ENCODE assay signal across 25 cellular contexts in the genomic region with DNA sequence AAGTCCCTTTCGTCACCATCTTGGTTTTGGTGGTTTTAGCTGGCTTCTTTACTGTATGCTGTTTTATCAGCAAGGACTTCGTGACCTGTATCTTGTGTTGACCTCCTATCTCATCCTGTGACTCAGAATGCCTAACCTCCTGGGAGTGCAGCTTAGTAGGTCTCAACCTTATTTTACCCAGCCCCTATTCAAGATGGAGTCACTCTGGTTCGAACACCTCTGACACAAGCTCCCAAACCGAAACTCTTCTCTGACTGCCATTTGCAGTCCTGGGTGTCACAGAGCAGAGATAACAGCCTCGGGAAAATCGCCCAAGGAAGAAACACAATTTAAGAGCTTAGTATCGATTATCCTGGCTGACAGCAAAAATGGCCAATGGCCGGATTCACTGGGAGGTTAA. TPM values are rescaled to one million over a fixed set of nuclear protein-coding genes. Genes with fewer than 3 reads are reported as not detected.
DNase-seq lines count a peak whose midpoint lies in the region; ATAC-seq, FAIRE-seq and TF ChIP-seq lines count a peak whose summit lies in the region.
"Had no signal": no experiment of that assay in that cellular context is flagged by ENCODE, and none has a peak within 500 bp of the region (broad histone marks: within the 10 kb centered on the region; RNA-seq: fewer than 3 reads in every experiment).

No MANE protein-coding gene starts in this region.

- no peak overlapping the region for H3K23ac ChIP-seq in H9 (ENCODE audit: insufficient read length, low read depth, low read length)

- H3K27ac ChIP-seq in H9 (ENCODE audit: insufficient read length, low read depth, low read length) (no peak overlapping the region), K562 (ENCODE audit: extremely low read depth, low read depth, low read length) (no peak overlapping the region), stomach (no peak overlapping the region)
- H3K27ac ChIP-seq: A549; BLaER1 treated with 17β-estradiol and CSF1 and Interleukin-3, amounts not matched to agents 10 nM and 100 nM; GM23248 had no signal

- H3K4me2 ChIP-seq in H9 (ENCODE audit: insufficient read depth, insufficient read length, low read length): no peak overlapping the region
- no peak overlapping the region for H3K4me2 ChIP-seq in K562 (ENCODE audit: insufficient read depth, low read length)
- H3K4me2 ChIP-seq: A549; BLaER1 treated with 17β-estradiol and CSF1 and Interleukin-3, amounts not matched to agents 10 nM and 100 nM had no signal

- H3K4me1 ChIP-seq in H9 (ENCODE audit: insufficient read depth, low read length) (no peaks in the 10 kb centered on the region; the same call in 1 of the 2 replicates), K562 (replicated peaks in 1 of 2; ENCODE audit: control insufficient read depth in 2 of 2, insufficient read depth in 2 of 2, low read length in 2 of 2) (no peaks in the 10 kb centered on the region), stomach (no peaks in the 10 kb centered on the region)
- H3K4me1 ChIP-seq: A549; BE2C; BLaER1 treated with 17β-estradiol and CSF1 and Interleukin-3, amounts not matched to agents 10 nM and 100 nM; HAP-1 had no signal

- no peak overlapping the region for H2AFZ ChIP-seq in H9 (ENCODE audit: low read length)
- no peak overlapping the region for H2AFZ ChIP-seq in K562 (ENCODE audit: low read depth, low read length)
- H2AFZ ChIP-seq: GM23248 had no signal

- no peaks in the 10 kb centered on the region for H3K36me3 Mint-ChIP-seq in H9 (ENCODE audit: insufficient read depth in 1 of 3, low read depth in 3 of 3)
- H3K36me3 Mint-ChIP-seq: CD14-positive monocyte had no signal

- no peak overlapping the region for H4K8ac ChIP-seq in H9 (replicated peaks; ENCODE audit: insufficient read length, low read depth, low read length)

- no peak for TF ChIP-seq RAD21 in K562 (CRISPR knock-in tag; conservative IDR thresholded peaks at IDR 0.05 in 1 of 2, IDR thresholded peaks at IDR 0.05 in 1 of 2)

- POLR2A ChIA-PET in K562 (lab: Yijun Ruan, JAX): interaction anchor here (0.6 to 1.0 kb wide), 2 partner anchors 117 to 947 kb away, joined by 3 read pairs; no protein-coding TSS in a partner anchor

- TF ChIP-seq CTCF in H9 (conservative IDR thresholded peaks at IDR 0.05): no peak
- TF ChIP-seq CTCF in K562 (IDR thresholded peaks at IDR 0.05 in 2 of 3, conservative IDR thresholded peaks at IDR 0.05 in 1 of 3; ENCODE audit: insufficient read depth in 2 of 3, low read depth in 1 of 3, low read length in 3 of 3): no peak
- no peak for TF ChIP-seq CTCF in stomach (IDR thresholded peaks at IDR 0.05)

- TF ChIP-seq EP300 in K562 (IDR thresholded peaks at IDR 0.05; ENCODE audit: low read length) (no peak), stomach (IDR thresholded peaks at IDR 0.05) (no peak)

- H3K36me3 ChIP-seq in K562 (ENCODE audit: control insufficient read depth, insufficient read depth, low read length) (no peaks in the 10 kb centered on the region), stomach (no peaks in the 10 kb centered on the region)
- H3K36me3 ChIP-seq: BE2C; BLaER1 treated with 17β-estradiol and CSF1 and Interleukin-3, amounts not matched to agents 10 nM and 100 nM; HAP-1 had no signal

- no peak overlapping the region for H3K4ac ChIP-seq in H9 (ENCODE audit: low read depth, low read length)

- no peak for ATAC-seq in K562
- ATAC-seq: A549 had no signal

- no peak overlapping the region for H3K18ac ChIP-seq in H9 (ENCODE audit: insufficient read length, low read depth, low read length)

- H4K5ac ChIP-seq in H9 (ENCODE audit: insufficient read length, low read depth, low read length): no peak overlapping the region

- H3K79me2 ChIP-seq in H9 (ENCODE audit: insufficient read depth, low read length): no peaks in the 10 kb centered on the region
- H3K79me2 ChIP-seq in K562 (ENCODE audit: control insufficient read depth, insufficient read depth, low read length): no peaks in the 10 kb centered on the region

- no peaks in the 10 kb centered on the region for H3K79me1 ChIP-seq in H9 (ENCODE audit: insufficient read depth, low read depth, low read length, poor library complexity, severe bottlenecking)

- no peak overlapping the region for H3K4me3 Mint-ChIP-seq in H9
- H3K4me3 Mint-ChIP-seq: CD14-positive monocyte; CD4-positive, alpha-beta T cell; CD8-positive, alpha-beta memory T cell had no signal

- H3K9me1 ChIP-seq in K562 (ENCODE audit: control insufficient read depth, insufficient read depth, low read length): no peaks in the 10 kb centered on the region

- no peak overlapping the region for H2BK120ac ChIP-seq in H9 (ENCODE audit: low read depth, low read length, poor library complexity, severe bottlenecking)

- no CpG with 5 or more reads among the region's 8 CpGs for WGBS in H9 (ENCODE audit: extremely low coverage, insufficient read length, low lambda C conversion rate)
- WGBS in K562 (ENCODE audit: insufficient coverage, low coverage, missing lambda C conversion rate): 1% methylated on average over 8 of the region's 8 CpGs
- WGBS in stomach, 5 donors: 49 to 78% (median 57%) methylated on average over 8 of the region's 8 CpGs

- in situ Hi-C loops in K562 (cut with MboI): no loop called here

- H2BK15ac ChIP-seq in H9 (ENCODE audit: low read depth, low read length): no peak overlapping the region

- no peaks in the 10 kb centered on the region for H3K23me2 ChIP-seq in H9 (ENCODE audit: insufficient read length, low read depth, low read length, poor library complexity, severe bottlenecking)

- H2AK5ac ChIP-seq in H9 (ENCODE audit: insufficient read length, low read length): no peak overlapping the region

- H3K4me3 ChIP-seq in K562: no peak overlapping the region
- no peak overlapping the region for H3K4me3 ChIP-seq in stomach
- H3K4me3 ChIP-seq: A549; BLaER1 treated with 17β-estradiol and CSF1 and Interleukin-3, amounts not matched to agents 10 nM and 100 nM; GM23248; HAP-1 had no signal

- no peak overlapping the region for H3K56ac ChIP-seq in H9 (ENCODE audit: insufficient read length, low read depth, low read length)

- H4K20me1 ChIP-seq in H9 (ENCODE audit: control insufficient read depth, insufficient read depth, insufficient read length) (no peaks in the 10 kb centered on the region), K562 (replicated peaks; ENCODE audit: control insufficient read depth, insufficient read depth, low read length) (no peaks in the 10 kb centered on the region)
- H4K20me1 ChIP-seq: BLaER1 treated with 17β-estradiol and CSF1 and Interleukin-3, amounts not matched to agents 10 nM and 100 nM had no signal

- DNase-seq in ELF-1 (ENCODE audit: low read depth, low spot score) (peak; percentile 71), H9 (no peak), K562 (ENCODE audit: extremely low read depth in 1 of 4, low spot score in 3 of 4) (no peak), GM12892 (ENCODE audit: insufficient read length) (no peak), stomach (no peak)
- DNase-seq in activated T-cell treated with anti-CD3 and anti-CD28 coated beads, Interleukin-2, amount 50 U/mL, for 48 hours: no peak
- DNase-seq: 8988T; ACHN; AML-193; BE2C; CD4-positive, alpha-beta T cell; CD8-positive, alpha-beta memory T cell; DMS 273 treated with DMSO at 0.1 percent for 48 hours; DMS79; EL; GF-D8; GM23248 had no signal

- H3K14ac ChIP-seq in H9 (ENCODE audit: insufficient read depth, low read length): no peak overlapping the region

- H3T11ph ChIP-seq in H9 (ENCODE audit: low read length): no peak overlapping the region

- FAIRE-seq in K562 (lab: Jason Lieb, UNC) (no peak), GM12892 (lab: Jason Lieb, UNC) (no peak)
- FAIRE-seq: D721Med, GM19239 had no signal

- H3K4me1 Mint-ChIP-seq in H9: peaks cover 9 to 12% of the 10 kb centered on the region in 2 experiments; a peak in 3 of 4 replicates
- H3K4me1 Mint-ChIP-seq: CD14-positive monocyte; CD8-positive, alpha-beta memory T cell had no signal

- peaks cover 7% of the 10 kb centered on the region for H3K27me3 Mint-ChIP-seq in H9 (ENCODE audit: low read depth)

- no peak for TF ChIP-seq POLR2A in K562 (conservative IDR thresholded peaks at IDR 0.05)
- TF ChIP-seq POLR2A in GM12892 (IDR thresholded peaks at IDR 0.05; ENCODE audit: low read depth, low read length): no peak
- no peak for TF ChIP-seq POLR2A in stomach (IDR thresholded peaks at IDR 0.05)

- no peaks in the 10 kb centered on the region for H3K9me3 ChIP-seq in H9 (ENCODE audit: control insufficient read depth, low read depth, low read length)
- no peaks in the 10 kb centered on the region for H3K9me3 ChIP-seq in K562 (replicated peaks; ENCODE audit: control insufficient read depth, insufficient read depth, low read depth, low read length)
- no peaks in the 10 kb centered on the region for H3K9me3 ChIP-seq in stomach
- H3K9me3 ChIP-seq: A549; BLaER1 treated with 17β-estradiol and CSF1 and Interleukin-3, amounts not matched to agents 10 nM and 100 nM; HAP-1 had no signal

- no peak overlapping the region for H2BK12ac ChIP-seq in H9 (ENCODE audit: insufficient read length, low read depth, low read length)

- H2BK5ac ChIP-seq in H9 (ENCODE audit: insufficient read length, low read length): no peak overlapping the region

- no peaks in the 10 kb centered on the region; a peak in 1 of 5 replicates for H3K9me3 Mint-ChIP-seq in H9
- H3K9me3 Mint-ChIP-seq: CD4-positive, alpha-beta T cell; CD8-positive, alpha-beta memory T cell had no signal

- CTCF ChIA-PET in K562 (lab: Yijun Ruan, JAX; ENCODE audit: low intra/inter-chr PET ratio): no interaction called here

- no peaks in the 10 kb centered on the region for H3K27me3 ChIP-seq in H9 (ENCODE audit: insufficient read depth, low read length)
- H3K27me3 ChIP-seq in K562 (ENCODE audit: control insufficient read depth in 2 of 2, insufficient read depth in 2 of 2, low read length in 2 of 2): peaks cover 0 to 4% of the 10 kb centered on the region in 2 experiments; a peak in 1 of 5 replicates
- H3K27me3 ChIP-seq in stomach: peaks cover 0 to 38% (median 0%) of the 10 kb centered on the region in 3 donors
- H3K27me3 ChIP-seq: BE2C; BLaER1 treated with 17β-estradiol and CSF1 and Interleukin-3, amounts not matched to agents 10 nM and 100 nM had no signal

- no peak overlapping the region for H2BK20ac ChIP-seq in H9 (ENCODE audit: low read depth, low read length, poor library complexity, severe bottlenecking)

- no TSS peak for BruUV-seq in K562 (replicated peaks; lab: Mats Ljungman, UMichigan)

- intact Hi-C loops in K562 (cut with micrococcal nuclease) (no loop called here), stomach (cut with DNase I; ENCODE audit: low total_unique reads) (no loop called here)

- no peak overlapping the region for H4K91ac ChIP-seq in H9 (ENCODE audit: insufficient read length, low read depth, low read length)

- H3K9ac ChIP-seq in H9 (ENCODE audit: extremely low read depth, insufficient read length, low read length) (no peak overlapping the region), K562 (ENCODE audit: insufficient read depth in 1 of 2, low read depth in 2 of 2, low read length in 2 of 2) (no peak overlapping the region)
- H3K9ac ChIP-seq: BLaER1 treated with 17β-estradiol and CSF1 and Interleukin-3, amounts not matched to agents 10 nM and 100 nM; GM23248 had no signal

- H3K27ac Mint-ChIP-seq in H9: peak overlapping the region in 2 of 3 experiments; percentile 18 to 76; a peak in 3 of 7 replicates
- H3K27ac Mint-ChIP-seq: CD14-positive monocyte; CD4-positive, alpha-beta T cell had no signal

RNA-seq across cellular contexts. Expression of a gene that starts 56.7 kb away (rescaled TPM):
- total RNA-seq in H9 (2021): not detected in 2 replicates
- total RNA-seq in K562 (2011; cell fraction: chromatin; rRNA removed; ENCODE audit: low replicate concordance): not detected in 2 replicates
- not detected in 2 replicates for total RNA-seq in K562 (2011; cell fraction: nucleolus; rRNA removed)
- not detected in 2 replicates for total RNA-seq in K562 (2011; cell fraction: nucleoplasm; rRNA removed)
- not detected in 2 replicates for total RNA-seq in K562 (2014; rRNA removed)
- not detected in 2 replicates for total RNA-seq in K562 (2014; rRNA removed; fragmentation: Illumina TruSeq; extraction: Trizol)
- not detected in 2 replicates for total RNA-seq in K562 (2015; rRNA removed; fragmentation: Illumina TruSeq; extraction: Trizol)
- not detected in 2 replicates for total RNA-seq in K562 (2021)
- not detected in 2 replicates for polyA plus RNA-seq in K562 (2011; rRNA removed)
- polyA plus RNA-seq in K562 (2011; cell fraction: cytosol; rRNA removed): not detected in 2 replicates
- polyA plus RNA-seq in K562 (2011; cell fraction: nucleus; rRNA removed): not detected in 2 replicates
- 0.18 TPM in 1 of 2 replicates, not detected in the other for polyA plus RNA-seq in K562 (2012)
- polyA plus RNA-seq in K562 (2014; fragmentation: Illumina TruSeq; extraction: Trizol): 0.04 TPM in 1 of 2 replicates, not detected in the other
- under 1 TPM in 1 of 2 experiments, not detected in 1; 0.07 TPM for polyA plus RNA-seq in K562 (2014; fragmentation: Nextera tagmentation; extraction: Ambion mirVana)
- polyA plus RNA-seq in K562 (2014; rRNA removed): not detected in 2 replicates
- not detected in 2 replicates for polyA minus RNA-seq in K562 (2011; rRNA and poly(A)+ RNA removed)
- polyA minus RNA-seq in K562 (2011; cell fraction: cytosol; rRNA and poly(A)+ RNA removed): not detected in 2 replicates
- not detected in 2 replicates for polyA minus RNA-seq in K562 (2011; cell fraction: nucleus; rRNA and poly(A)+ RNA removed)
- 0.15 TPM for polyA plus RNA-seq in GM12892 (2012; ENCODE audit: missing spikeins)
- total RNA-seq in stomach: not detected
- not detected for polyA plus RNA-seq in stomach
- total RNA-seq: CD4-positive, alpha-beta T cell; CD8-positive, alpha-beta memory T cell; G401; GM23248; H4 had no signal
- polyA plus RNA-seq: CD8-positive, alpha-beta memory T cell; GM23248 had no signal
